Comparison of ENCODE assay signal across 13 cellular contexts in the genomic region with DNA sequence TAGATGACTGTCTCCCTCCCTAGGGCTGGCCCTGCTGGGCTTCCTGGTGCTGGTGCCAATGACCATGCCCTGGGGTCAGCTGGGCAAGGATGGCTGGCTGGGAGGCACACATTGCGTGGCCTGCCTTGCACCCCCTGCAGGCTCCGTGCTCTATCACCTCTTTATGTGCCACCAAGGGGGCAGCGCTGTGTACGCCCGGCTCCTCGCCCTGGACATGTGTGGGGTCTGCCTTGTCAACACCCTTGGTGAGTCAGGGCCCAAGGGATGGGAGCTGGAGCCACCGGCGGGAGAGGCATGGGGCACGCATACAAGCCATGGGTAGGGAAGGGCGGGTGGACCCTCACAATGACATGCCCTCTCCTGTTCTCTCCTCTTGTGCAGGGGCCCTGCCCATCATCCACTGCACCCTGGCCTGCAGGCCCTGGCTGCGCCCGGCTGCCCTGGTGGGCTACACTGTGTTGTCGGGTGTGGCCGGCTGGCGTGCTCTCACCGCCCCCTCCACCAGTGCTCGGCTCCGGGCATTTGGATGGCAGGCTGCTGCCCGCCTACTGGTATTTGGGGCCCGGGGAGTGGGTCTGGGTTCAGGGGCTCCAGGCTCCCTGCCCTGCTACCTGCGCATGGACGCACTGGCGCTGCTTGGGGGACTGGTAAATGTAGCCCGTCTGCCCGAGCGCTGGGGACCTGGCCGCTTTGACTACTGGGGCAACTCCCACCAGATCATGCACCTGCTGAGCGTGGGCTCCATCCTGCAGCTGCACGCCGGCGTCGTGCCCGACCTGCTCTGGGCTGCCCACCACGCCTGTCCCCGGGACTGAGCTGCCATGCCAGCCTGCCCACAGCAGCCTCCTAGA. TPM values are rescaled to one million over a fixed set of nuclear protein-coding genes. Genes with fewer than 3 reads are reported as not detected.
DNase-seq lines count a peak whose midpoint lies in the region; ATAC-seq and TF ChIP-seq lines count a peak whose summit lies in the region.
"Had no signal": no experiment of that assay in that cellular context is flagged by ENCODE, and none has a peak within 500 bp of the region (broad histone marks: within the 10 kb centered on the region; RNA-seq: fewer than 3 reads in every experiment).

No MANE protein-coding gene starts in this region.

- H3K9ac ChIP-seq in NT2/D1 (ENCODE audit: insufficient read length, low read depth), result peak overlapping the region; percentile 99
- peak overlapping the region; percentile 38 for H3K9ac ChIP-seq in neuronal stem cell (ENCODE audit: low read depth, low read length, poor library complexity)

- H3K4me3 ChIP-seq in NT2/D1 (ENCODE audit: insufficient read length, low read depth) (peak overlapping the region; percentile 98), neuronal stem cell (ENCODE audit: low read length in 2 of 2) (peak overlapping the region in 1 of 2 donors; percentile 52)

- no peak overlapping the region for H3K27ac ChIP-seq in neuronal stem cell (replicated peaks; ENCODE audit: low read length)
- H3K27ac ChIP-seq: Peyer's patch, upper lobe of right lung had no signal

- H3K4me1 ChIP-seq in NT2/D1 (ENCODE audit: insufficient read depth, insufficient read length), result peaks cover 27% of the 10 kb centered on the region
- H3K4me1 ChIP-seq in neuronal stem cell (ENCODE audit: control insufficient read depth in 2 of 2, insufficient read depth in 1 of 2, low read depth in 1 of 2, low read length in 2 of 2), result peaks cover 10 to 13% of the 10 kb centered on the region in 2 donors

- no peak overlapping the region for H2BK5ac ChIP-seq in neuronal stem cell (ENCODE audit: low read length)

- H3K9me3 Mint-ChIP-seq in activated CD4-positive, alpha-beta T cell treated with anti-CD3 and anti-CD28 coated beads, Interleukin-2, amount 10 ng/mL, durations not matched to agents 24 days and 14 days, result no peaks in the 10 kb centered on the region
- H3K9me3 Mint-ChIP-seq in brain, result no peaks in the 10 kb centered on the region

- H4K8ac ChIP-seq in neuronal stem cell (ENCODE audit: low read depth, low read length), result no peak overlapping the region

- no peaks in the 10 kb centered on the region for H3K9me3 ChIP-seq in NT2/D1 (ENCODE audit: insufficient read depth, low read length)
- no peaks in the 10 kb centered on the region for H3K9me3 ChIP-seq in neuronal stem cell (replicated peaks in 1 of 2; ENCODE audit: control insufficient read depth in 2 of 2, insufficient read depth in 1 of 2, low read depth in 1 of 2, low read length in 2 of 2)
- H3K9me3 ChIP-seq: Peyer's patch, upper lobe of right lung had no signal

- peak overlapping the region; percentile 1 for H3K14ac ChIP-seq in neuronal stem cell (ENCODE audit: low read length)

- no peak overlapping the region for H2AK5ac ChIP-seq in neuronal stem cell (ENCODE audit: low read depth, low read length)

- WGBS in neuronal stem cell (ENCODE audit: extremely low coverage in 2 of 2, insufficient read length in 2 of 2, insufficient replicate concordance in 1 of 2), 2 donors, result no CpG with 5 or more reads among the region's 35 CpGs

- peaks cover 14% of the 10 kb centered on the region for H3K79me1 ChIP-seq in neuronal stem cell (ENCODE audit: low read depth, low read length)

- H3K36me3 ChIP-seq in NT2/D1 (ENCODE audit: insufficient read depth, insufficient read length, low read length), result peaks cover 73% of the 10 kb centered on the region
- H3K36me3 ChIP-seq in neuronal stem cell (replicated peaks in 1 of 2; ENCODE audit: control insufficient read depth in 2 of 2, insufficient read depth in 2 of 2, low read length in 2 of 2), result peaks cover 32 to 56% of the 10 kb centered on the region in 2 donors
- H3K36me3 ChIP-seq: Peyer's patch, upper lobe of right lung had no signal

- H2AFZ ChIP-seq in neuronal stem cell (ENCODE audit: low read length), result no peak overlapping the region

- intact Hi-C loops in activated CD4-positive, alpha-beta T cell treated with anti-CD3 and anti-CD28 coated beads, Interleukin-2, amount 10 ng/mL, durations not matched to agents 24 days and 14 days (cut with micrococcal nuclease), result loop anchor here (2.0 kb wide), 1 partner anchor 49 kb away; the partner anchor contains the start of gene TNFRSF12A

- no peak for TF ChIP-seq CTCF in brain (conservative IDR thresholded peaks at IDR 0.05)

- ATAC-seq in HG02973 (IDR thresholded peaks at IDR 0.05; ENCODE audit: unreplicated experiment), result no peak
- ATAC-seq: upper lobe of right lung had no signal

- no peak overlapping the region for H4K91ac ChIP-seq in neuronal stem cell (ENCODE audit: low read depth, low read length, poor library complexity)

- peaks cover 7% of the 10 kb centered on the region for H3K27me3 Mint-ChIP-seq in activated CD4-positive, alpha-beta T cell treated with anti-CD3 and anti-CD28 coated beads, Interleukin-2, amount 10 ng/mL, durations not matched to agents 24 days and 14 days
- peaks cover 3% of the 10 kb centered on the region for H3K27me3 Mint-ChIP-seq in brain

- H3K18ac ChIP-seq in neuronal stem cell (ENCODE audit: low read length), result no peak overlapping the region

- H3K27me3 ChIP-seq in NT2/D1 (ENCODE audit: insufficient read depth, insufficient read length), result no peaks in the 10 kb centered on the region
- peaks cover 0 to 12% (median 0%) of the 10 kb centered on the region in 3 experiments for H3K27me3 ChIP-seq in neuronal stem cell (ENCODE audit: control insufficient read depth in 3 of 3, insufficient read depth in 3 of 3, low read depth in 1 of 3, low read length in 3 of 3)

- no peak overlapping the region for H2BK120ac ChIP-seq in neuronal stem cell (ENCODE audit: low read depth, low read length)

- no peak overlapping the region for H2BK15ac ChIP-seq in neuronal stem cell (ENCODE audit: low read length)

- no peak overlapping the region for H2BK12ac ChIP-seq in neuronal stem cell (ENCODE audit: low read length)

- peaks cover 21% of the 10 kb centered on the region for H3K4me1 Mint-ChIP-seq in activated CD4-positive, alpha-beta T cell treated with anti-CD3 and anti-CD28 coated beads, Interleukin-2, amount 10 ng/mL, durations not matched to agents 24 days and 14 days
- peaks cover 29% of the 10 kb centered on the region for H3K4me1 Mint-ChIP-seq in brain

- H3K36me3 Mint-ChIP-seq in activated CD4-positive, alpha-beta T cell treated with anti-CD3 and anti-CD28 coated beads, Interleukin-2, amount 10 ng/mL, durations not matched to agents 24 days and 14 days (ENCODE audit: low read depth), result peaks cover 21% of the 10 kb centered on the region
- no peaks in the 10 kb centered on the region for H3K36me3 Mint-ChIP-seq in brain

- H3K4me3 Mint-ChIP-seq in activated CD4-positive, alpha-beta T cell treated with anti-CD3 and anti-CD28 coated beads, Interleukin-2, amount 10 ng/mL, durations not matched to agents 24 days and 14 days, result peak overlapping the region; percentile 84
- peak overlapping the region; percentile 75 to 80 (median 77) for H3K4me3 Mint-ChIP-seq in brain

- H3K27ac Mint-ChIP-seq in activated CD4-positive, alpha-beta T cell treated with anti-CD3 and anti-CD28 coated beads, Interleukin-2, amount 10 ng/mL, durations not matched to agents 24 days and 14 days, result peak overlapping the region; percentile 45
- peak overlapping the region in 3 of 5 experiments; percentile 36 to 66 (median 45) for H3K27ac Mint-ChIP-seq in brain

- no peak overlapping the region for H3K4me2 ChIP-seq in neuronal stem cell (ENCODE audit: insufficient read depth, low read length, poor library complexity, severe bottlenecking)

- peak overlapping the region; percentile 94 for H3K23ac ChIP-seq in neuronal stem cell (ENCODE audit: low read depth, low read length, poor library complexity)

- no peak overlapping the region for H3K4ac ChIP-seq in neuronal stem cell (ENCODE audit: low read length)

- no peak for DNase-seq in activated CD4-positive, alpha-beta T cell treated with anti-CD3 and anti-CD28 coated beads, Interleukin-2, amount 10 ng/mL, durations not matched to agents 24 days and 14 days
- DNase-seq in activated CD4-positive, alpha-beta T cell treated with anti-CD3 and anti-CD28 coated beads for 4 hours, result no peak
- DNase-seq in NT2/D1 (ENCODE audit: low read depth, low spot score), result no peak
- DNase-seq in neuronal stem cell (ENCODE audit: low spot score), result no peak
- DNase-seq in dermis blood vessel endothelial cell, result no peak
- no peak for DNase-seq in NCI-H1417 (lab: John Stamatoyannopoulos, UW)
- DNase-seq: cortex of kidney; nucleus accumbens; Peyer's patch; stimulated activated CD4-positive, alpha-beta T cell treated with anti-CD3 and anti-CD28 coated beads, Interleukin-4, amount 100 ng/mL, for 24 hours; upper lobe of right lung had no signal

RNA-seq across cellular contexts. Expression of gene PAQR4, which starts 2.2 kb away (rescaled TPM):
- 41.0 and 43.3 TPM in 2 replicates for total RNA-seq in activated CD4-positive, alpha-beta T cell treated with anti-CD3 and anti-CD28 coated beads, Interleukin-2, amount 10 ng/mL, durations not matched to agents 24 days and 14 days
- 121 TPM for polyA plus RNA-seq in brain (ENCODE audit: insufficient read depth, low read depth, low replicate concordance)
- polyA plus RNA-seq in neuronal stem cell (2013, experiment 1 of 2), result 17.5 TPM
- 16.7 TPM for polyA plus RNA-seq in neuronal stem cell (2013, experiment 2 of 2)
- total RNA-seq in dermis blood vessel endothelial cell, result 9.4 and 12.8 TPM in 2 replicates

RNA-seq across cellular contexts. Expression of gene KREMEN2, which starts 7.3 kb away (rescaled TPM):
- 0.17 and 0.28 TPM in 2 replicates for total RNA-seq in activated CD4-positive, alpha-beta T cell treated with anti-CD3 and anti-CD28 coated beads, Interleukin-2, amount 10 ng/mL, durations not matched to agents 24 days and 14 days
- polyA plus RNA-seq in brain (ENCODE audit: insufficient read depth, low read depth, low replicate concordance), result 1.1 TPM
- 3.8 TPM for polyA plus RNA-seq in neuronal stem cell (2013, experiment 1 of 2)
- 3.9 TPM for polyA plus RNA-seq in neuronal stem cell (2013, experiment 2 of 2)
- not detected in 2 replicates for total RNA-seq in dermis blood vessel endothelial cell
- total RNA-seq: upper lobe of right lung had no signal

RNA-seq across cellular contexts. Expression of gene PKMYT1, which starts 8.9 kb away (rescaled TPM):
- total RNA-seq in activated CD4-positive, alpha-beta T cell treated with anti-CD3 and anti-CD28 coated beads, Interleukin-2, amount 10 ng/mL, durations not matched to agents 24 days and 14 days, result 152 TPM in 2 replicates
- polyA plus RNA-seq in brain (ENCODE audit: insufficient read depth, low read depth, low replicate concordance), result 47.6 TPM
- 28.8 TPM for polyA plus RNA-seq in neuronal stem cell (2013, experiment 1 of 2)
- 28.3 TPM for polyA plus RNA-seq in neuronal stem cell (2013, experiment 2 of 2)
- total RNA-seq in dermis blood vessel endothelial cell, result 4.4 and 10.6 TPM in 2 replicates

RNA-seq across cellular contexts. Expression of gene CLDN9, which starts 41.4 kb away (rescaled TPM):
- total RNA-seq in activated CD4-positive, alpha-beta T cell treated with anti-CD3 and anti-CD28 coated beads, Interleukin-2, amount 10 ng/mL, durations not matched to agents 24 days and 14 days, result not detected in 2 replicates
- 16.3 TPM for polyA plus RNA-seq in brain (ENCODE audit: insufficient read depth, low read depth, low replicate concordance)
- not detected for polyA plus RNA-seq in neuronal stem cell (2013, experiment 1 of 2)
- not detected for polyA plus RNA-seq in neuronal stem cell (2013, experiment 2 of 2)
- not detected in 2 replicates for total RNA-seq in dermis blood vessel endothelial cell

RNA-seq across cellular contexts. Expression of gene CLDN6, which starts 46.6 kb away (rescaled TPM):
- not detected in 2 replicates for total RNA-seq in activated CD4-positive, alpha-beta T cell treated with anti-CD3 and anti-CD28 coated beads, Interleukin-2, amount 10 ng/mL, durations not matched to agents 24 days and 14 days
- 0.31 TPM for polyA plus RNA-seq in brain (ENCODE audit: insufficient read depth, low read depth, low replicate concordance)
- polyA plus RNA-seq in neuronal stem cell (2013, experiment 1 of 2), result 14.1 TPM
- polyA plus RNA-seq in neuronal stem cell (2013, experiment 2 of 2), result 14.2 TPM
- total RNA-seq in dermis blood vessel endothelial cell, result not detected in 2 replicates
- total RNA-seq: Peyer's patch, upper lobe of right lung had no signal

Comparison
In these comparisons a context has a peak if more than half of its experiments do, and no peak if none do; other contexts are left out.
1. RNA of gene PKMYT1, which starts 8.9 kb away (total RNA-seq): 152 TPM in activated CD4-positive, alpha-beta T cell treated with anti-CD3 and anti-CD28 coated beads, Interleukin-2, amount 10 ng/mL, durations not matched to agents 24 days and 14 days; 4.4 to 10.6 TPM in dermis blood vessel endothelial cell; every median in the first group is over 10 times any median in the second.